In the genomic region with DNA sequence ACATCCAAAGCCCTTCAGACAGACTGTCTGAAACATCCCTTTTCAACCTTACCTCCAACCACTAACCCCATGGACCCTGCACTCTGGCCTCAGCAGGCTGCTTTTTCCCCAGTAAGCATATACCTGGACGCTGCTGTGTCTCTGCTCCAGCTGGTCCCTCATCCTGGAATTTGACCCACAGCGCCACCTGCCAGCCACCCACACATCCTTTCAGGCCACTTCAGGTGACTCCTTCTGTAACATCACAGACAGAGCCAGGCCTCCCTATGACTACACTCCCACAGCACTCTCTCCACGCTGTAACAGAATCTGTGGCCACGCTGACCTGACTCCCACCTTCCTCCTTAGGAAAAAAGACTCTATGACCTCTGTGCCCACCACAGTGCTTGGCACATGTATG, we compare ENCODE assay signal across 9 cellular contexts. TPM values are rescaled to one million over a fixed set of nuclear protein-coding genes. Genes with fewer than 3 reads are reported as not detected.
DNase-seq lines count a peak whose midpoint lies in the region; ATAC-seq, FAIRE-seq and TF ChIP-seq lines count a peak whose summit lies in the region.
"Had no signal": no experiment of that assay in that cellular context is flagged by ENCODE, and none has a peak within 500 bp of the region (broad histone marks: within the 10 kb centered on the region; RNA-seq: fewer than 3 reads in every experiment).

No MANE protein-coding gene starts in this region.

- TF ChIP-seq CTCF in Calu3 (IDR thresholded peaks at IDR 0.05; ENCODE audit: unreplicated experiment): peak; percentile 61
- TF ChIP-seq CTCF in LNCAP (IDR thresholded peaks at IDR 0.05): peak; percentile 46; the same call in 1 of the 2 replicates
- TF ChIP-seq CTCF in bronchial epithelial cell (IDR thresholded peaks at IDR 0.05; ENCODE audit: insufficient read depth, low read length, severe bottlenecking): peak; percentile 60
- TF ChIP-seq CTCF in natural killer cell (IDR thresholded peaks at IDR 0.05): no peak

- BruUV-seq in Calu3 (replicated peaks; lab: Mats Ljungman, UMichigan): no TSS peak

- intact Hi-C loops in Calu3 (cut with micrococcal nuclease; ENCODE audit: unreplicated experiment) (loop anchor here (1.0 kb wide), 1 partner anchor 15 kb away; no protein-coding TSS in a partner anchor), natural killer cell (cut with micrococcal nuclease) (loop anchor here (5.0 kb wide), 1 partner anchor 33 kb away; no protein-coding TSS in a partner anchor), sciatic nerve (cut with DNase I) (no loop called here)

- H3K4me1 Mint-ChIP-seq in Calu3 (ENCODE audit: low read depth, unreplicated experiment): peaks cover 55% of the 10 kb centered on the region
- peaks cover 81 to 87% of the 10 kb centered on the region in 2 donors for H3K4me1 Mint-ChIP-seq in natural killer cell

- H3K9me3 Mint-ChIP-seq in Calu3 (ENCODE audit: low read depth, unreplicated experiment) (no peaks in the 10 kb centered on the region), natural killer cell (no peaks in the 10 kb centered on the region)

- H3K4me3 ChIP-seq in bronchial epithelial cell (ENCODE audit: low read depth, low read length): no peak overlapping the region
- H3K4me3 ChIP-seq: HAP-1 had no signal

- H3K4me3 Mint-ChIP-seq in Calu3 (ENCODE audit: low read depth, unreplicated experiment): no peak overlapping the region
- H3K4me3 Mint-ChIP-seq in natural killer cell: peak overlapping the region; percentile 32

- CTCF ChIA-PET in Calu3 (lab: Charles Lee): interaction anchor here (0.9 to 4.1 kb wide), 4 partner anchors 14 to 188 kb away, joined by 3 to 19 read pairs (median 4); no protein-coding TSS in a partner anchor

- H3K36me3 ChIP-seq in bronchial epithelial cell (ENCODE audit: control insufficient read depth, insufficient read depth, low read length): peaks cover 9% of the 10 kb centered on the region
- H3K36me3 ChIP-seq: HAP-1 had no signal

- FAIRE-seq in bronchial epithelial cell (lab: Jason Lieb, UNC): no peak
- FAIRE-seq in GM12891 (lab: Jason Lieb, UNC): no peak

- H3K27me3 Mint-ChIP-seq in Calu3 (ENCODE audit: unreplicated experiment) (no peaks in the 10 kb centered on the region), natural killer cell (ENCODE audit: low read depth in 2 of 2) (no peaks in the 10 kb centered on the region)

- peak overlapping the region; percentile 11 for H3K27ac Mint-ChIP-seq in Calu3 (ENCODE audit: unreplicated experiment)
- peak overlapping the region; percentile 75 to 83 for H3K27ac Mint-ChIP-seq in natural killer cell

- TF ChIP-seq POLR2A in GM12891 (IDR thresholded peaks at IDR 0.05; ENCODE audit: low read depth, low read length): no peak

- peaks cover 28% of the 10 kb centered on the region for H3K36me3 Mint-ChIP-seq in Calu3 (ENCODE audit: insufficient read depth, unreplicated experiment)
- H3K36me3 Mint-ChIP-seq in natural killer cell: no peaks in the 10 kb centered on the region

- no peaks in the 10 kb centered on the region for H3K27me3 ChIP-seq in bronchial epithelial cell (ENCODE audit: control insufficient read depth, insufficient read depth, low read length)

- ATAC-seq in natural killer cell (no peak), sciatic nerve (no peak), HG02588 (IDR thresholded peaks at IDR 0.05; ENCODE audit: unreplicated experiment) (no peak)

- peak; percentile 79 for DNase-seq in Calu3
- no peak for DNase-seq in bronchial epithelial cell (ENCODE audit: low read depth)
- no peak for DNase-seq in natural killer cell
- no peak for DNase-seq in DMS114 treated with DMSO at 0.1 percent for 48 hours (lab: John Stamatoyannopoulos, UW; ENCODE audit: unreplicated experiment)
- DNase-seq in GM12891 (ENCODE audit: insufficient read length, low spot score): no peak
- no peak for DNase-seq in sciatic nerve (ENCODE audit: low spot score)

TF ChIP-seq in GM12891, 5 proteins besides CTCF, POLR2A, EP300 and RAD21:
- no peak for TF ChIP-seq SPI1 (IDR thresholded peaks at IDR 0.05; ENCODE audit: low read depth, low read length)
- no peak for TF ChIP-seq POLR2AphosphoS5 (IDR thresholded peaks at IDR 0.05; ENCODE audit: low read depth, low read length)
- TF ChIP-seq TAF1 (IDR thresholded peaks at IDR 0.05; ENCODE audit: low read depth, low read length): no peak
- TF ChIP-seq PAX5 (IDR thresholded peaks at IDR 0.05; ENCODE audit: insufficient read depth, low read length, severe bottlenecking): no peak
- no peak for TF ChIP-seq POU2F2 (IDR thresholded peaks at IDR 0.05; ENCODE audit: low read depth, low read length)

RNA-seq across cellular contexts. Expression of gene MGAT1, which starts 3.4 kb away (rescaled TPM):
- total RNA-seq in Calu3 (2022) (77.5 and 86.4 TPM in 2 replicates), bronchial epithelial cell (62.1 and 78.2 TPM in 2 replicates), natural killer cell (100 to 1,000 TPM; 105 to 149 (median 130) TPM), sciatic nerve (131 TPM)
- 67.1 TPM for polyA plus RNA-seq in GM12891 (2012; ENCODE audit: low read depth, missing spikeins)

RNA-seq across cellular contexts. Expression of gene OR2Y1, which starts 59.3 kb away (rescaled TPM):
- total RNA-seq in Calu3 (2022) (not detected in 2 replicates), bronchial epithelial cell (not detected in 2 replicates), natural killer cell (not detected), sciatic nerve (not detected)
- not detected for polyA plus RNA-seq in GM12891 (2012; ENCODE audit: low read depth, missing spikeins)
